In the genomic region with DNA sequence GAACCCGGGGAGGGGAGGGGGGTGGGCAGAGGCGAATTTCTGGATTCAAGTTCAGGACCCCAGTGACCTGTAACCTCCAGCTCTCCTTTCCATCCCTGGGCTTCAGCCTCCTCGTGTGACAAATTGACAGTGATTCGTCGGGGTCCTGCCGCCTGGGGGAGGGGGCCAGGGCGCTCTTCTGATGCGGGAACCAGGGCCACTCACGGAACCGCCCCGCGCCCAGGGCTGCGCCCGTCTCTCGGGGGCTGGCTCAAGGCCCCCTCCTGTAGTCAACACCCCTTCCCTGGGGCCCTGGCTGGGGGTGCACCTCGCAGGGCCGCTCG, we compare ENCODE assay signal across 21 cellular contexts.
DNase-seq lines count a peak whose midpoint lies in the region; ATAC-seq and TF ChIP-seq lines count a peak whose summit lies in the region.
"Had no signal": no experiment of that assay in that cellular context is flagged by ENCODE, and none has a peak within 500 bp of the region (broad histone marks: within the 10 kb centered on the region; RNA-seq: fewer than 3 reads in every experiment).

No MANE protein-coding gene starts in this region.

- POLR2A ChIA-PET in MCF 10A (lab: Yijun Ruan, JAX) = no interaction called here

- DNase-seq in breast epithelium (ENCODE audit: low spot score in 2 of 2) = no peak
- DNase-seq in MCF 10A (ENCODE audit: unreplicated experiment) = no peak
- DNase-seq in dorsolateral prefrontal cortex = no peak
- no peak for DNase-seq in mesothelial cell of epicardium (ENCODE audit: low spot score in 2 of 2, unreplicated experiment in 2 of 2)
- no peak for DNase-seq in upper lobe of right lung
- DNase-seq in cerebellar nuclear complex (lab: John Stamatoyannopoulos, UW) = no peak
- no peak for DNase-seq in activated naive CD4-positive, alpha-beta T cell treated with Interleukin-2 at 50 U/mL for 16 hours
- DNase-seq: 8988T; activated CD4-positive, alpha-beta T cell treated with anti-CD3 and anti-CD28 coated beads for 36 hours; activated naive CD8-positive, alpha-beta T cell treated with anti-CD3 and anti-CD28 coated beads for 36 hours; CD4-positive, alpha-beta T cell; esophagus squamous epithelium; HFFc6; hippocampal formation; NCI-H2029; NCI-H526 treated with DMSO at 0.1 percent for 48 hours; occipital lobe; stimulated activated CD4-positive, alpha-beta T cell treated with anti-CD3 and anti-CD28 coated beads, Interleukin-12 subunit alpha, Interleukin-12 subunit beta, amount 100 ng/mL, for 4 hours had no signal

- peaks cover 5 to 35% of the 10 kb centered on the region in 2 donors for H3K27me3 ChIP-seq in breast epithelium
- H3K27me3 ChIP-seq in dorsolateral prefrontal cortex = peaks cover 0 to 76% (median 36%) of the 10 kb centered on the region in 45 donors
- peaks cover 42% of the 10 kb centered on the region for H3K27me3 ChIP-seq in upper lobe of right lung

- H3K36me3 ChIP-seq in breast epithelium (no peaks in the 10 kb centered on the region), upper lobe of right lung (no peaks in the 10 kb centered on the region)
- H3K36me3 ChIP-seq: esophagus squamous epithelium had no signal

- peak overlapping the region; percentile 13 to 70 (median 56) for H3K4me3 ChIP-seq in breast epithelium
- H3K4me3 ChIP-seq in dorsolateral prefrontal cortex = peak overlapping the region in 42 of 59 donors; percentile 4 to 57 (median 38)
- H3K4me3 ChIP-seq in upper lobe of right lung = peak overlapping the region; percentile 48

- BruUV-seq in MCF 10A (replicated peaks; lab: Mats Ljungman, UMichigan) = no TSS peak

- peaks cover 0 to 6% of the 10 kb centered on the region in 2 donors for H3K4me1 ChIP-seq in breast epithelium
- H3K4me1 ChIP-seq in upper lobe of right lung = no peaks in the 10 kb centered on the region

- ATAC-seq in upper lobe of right lung (no peak), GM21723 (IDR thresholded peaks at IDR 0.05; ENCODE audit: unreplicated experiment) (no peak)
- ATAC-seq: activated CD4-positive, alpha-beta T cell treated with anti-CD3 and anti-CD28 coated beads for 36 hours had no signal

- CTCF ChIA-PET in MCF 10A (lab: Yijun Ruan, JAX) = no interaction called here

- H3K9me3 ChIP-seq in breast epithelium (no peaks in the 10 kb centered on the region), upper lobe of right lung (no peaks in the 10 kb centered on the region)
- H3K9me3 ChIP-seq: esophagus squamous epithelium had no signal

- intact Hi-C loops in breast epithelium (cut with DNase I; ENCODE audit: low total_unique reads) (no loop called here), MCF 10A (cut with micrococcal nuclease) (no loop called here), dorsolateral prefrontal cortex (cut with DNase I) (no loop called here), upper lobe of right lung (cut with DNase I) (no loop called here)

- TF ChIP-seq POLR2A in breast epithelium (IDR thresholded peaks at IDR 0.05) = no peak

- H3K27ac Mint-ChIP-seq in MCF 10A (ENCODE audit: low read depth, unreplicated experiment) = no peak overlapping the region
- no peak overlapping the region for H3K27ac Mint-ChIP-seq in mesothelial cell of epicardium
- H3K27ac Mint-ChIP-seq: activated CD4-positive, alpha-beta T cell treated with anti-CD3 and anti-CD28 coated beads for 36 hours; activated naive CD8-positive, alpha-beta T cell treated with anti-CD3 and anti-CD28 coated beads for 36 hours; CD4-positive, alpha-beta T cell; HFFc6; T-helper 1 cell treated with Interleukin-12 subunit alpha and Interleukin-12 subunit beta and Interleukin-4 antibody, amounts not matched to agents 30 μg/mL and 1 μg/mL, for 36 hours had no signal

- H3K36me3 Mint-ChIP-seq in MCF 10A (ENCODE audit: insufficient read depth, unreplicated experiment) (no peaks in the 10 kb centered on the region), mesothelial cell of epicardium (peaks cover 2% of the 10 kb centered on the region)
- H3K36me3 Mint-ChIP-seq: activated naive CD8-positive, alpha-beta T cell treated with anti-CD3 and anti-CD28 coated beads for 36 hours had no signal

- H3K9me3 Mint-ChIP-seq in MCF 10A (ENCODE audit: unreplicated experiment) (no peaks in the 10 kb centered on the region), mesothelial cell of epicardium (no peaks in the 10 kb centered on the region)
- H3K9me3 Mint-ChIP-seq: activated naive CD8-positive, alpha-beta T cell treated with anti-CD3 and anti-CD28 coated beads for 36 hours; CD4-positive, alpha-beta T cell; central memory CD8-positive, alpha-beta T cell; HFFc6; T-helper 1 cell treated with Interleukin-12 subunit alpha and Interleukin-12 subunit beta and Interleukin-4 antibody, amounts not matched to agents 30 μg/mL and 1 μg/mL, for 36 hours had no signal

- H3K4me1 Mint-ChIP-seq in MCF 10A (ENCODE audit: insufficient read depth, unreplicated experiment) (no peaks in the 10 kb centered on the region), mesothelial cell of epicardium (peaks cover 28% of the 10 kb centered on the region)
- H3K4me1 Mint-ChIP-seq: activated CD4-positive, alpha-beta T cell treated with anti-CD3 and anti-CD28 coated beads for 36 hours; activated naive CD8-positive, alpha-beta T cell treated with anti-CD3 and anti-CD28 coated beads for 36 hours; central memory CD8-positive, alpha-beta T cell had no signal

- H3K27ac ChIP-seq in breast epithelium = peak overlapping the region; percentile 76 to 88
- peak overlapping the region in 6 of 59 donors; percentile 8 to 61 (median 29) for H3K27ac ChIP-seq in dorsolateral prefrontal cortex
- H3K27ac ChIP-seq in upper lobe of right lung = peak overlapping the region; percentile 65

- H3K27me3 Mint-ChIP-seq in MCF 10A (ENCODE audit: insufficient read depth, unreplicated experiment) (peaks cover 54% of the 10 kb centered on the region), mesothelial cell of epicardium (ENCODE audit: low read depth) (peaks cover 83% of the 10 kb centered on the region)

- H3K4me3 Mint-ChIP-seq in MCF 10A (ENCODE audit: unreplicated experiment) (no peak overlapping the region), mesothelial cell of epicardium (peak overlapping the region; percentile 59)
- H3K4me3 Mint-ChIP-seq: activated CD4-positive, alpha-beta T cell treated with anti-CD3 and anti-CD28 coated beads for 36 hours; activated naive CD8-positive, alpha-beta T cell treated with anti-CD3 and anti-CD28 coated beads for 36 hours; CD4-positive, alpha-beta T cell; central memory CD8-positive, alpha-beta T cell; HFFc6; T-helper 1 cell treated with Interleukin-12 subunit alpha and Interleukin-12 subunit beta and Interleukin-4 antibody, amounts not matched to agents 30 μg/mL and 1 μg/mL, for 36 hours had no signal

- TF ChIP-seq CTCF in breast epithelium (IDR thresholded peaks at IDR 0.05) (no peak), MCF 10A (IDR thresholded peaks at IDR 0.05; ENCODE audit: unreplicated experiment) (no peak), dorsolateral prefrontal cortex (IDR thresholded peaks at IDR 0.05 in 54 of 56, conservative IDR thresholded peaks at IDR 0.05 in 2 of 56; ENCODE audit: low read depth in 1 of 56, partially characterized antibody in 56 of 56) (no peak), mesothelial cell of epicardium (IDR thresholded peaks at IDR 0.05; ENCODE audit: unreplicated experiment) (no peak), upper lobe of right lung (IDR thresholded peaks at IDR 0.05) (no peak)
